In genomic region chr19:38219221-38219620, GRCh38 we compare ENCODE assay signal across 32 cellular contexts. TPM values are rescaled to one million over a fixed set of nuclear protein-coding genes. Genes with fewer than 3 reads are reported as not detected.
"Had no signal": no experiment of that assay in that cellular context is flagged by ENCODE, and none has a peak within 500 bp of the region (broad histone marks: within the 10 kb centered on the region; RNA-seq: fewer than 3 reads in every experiment).

No MANE protein-coding gene starts in this region.

- H3K4me3 ChIP-seq: ovary, psoas muscle, right lobe of liver, sigmoid colon, suprapubic skin, testis, tibial artery, transverse colon, upper lobe of right lung, uterus had no signal

- H3K4me1 ChIP-seq: parathyroid adenoma, psoas muscle, right lobe of liver, upper lobe of right lung had no signal

- H3K27me3 ChIP-seq: ovary, testis had no signal

- H3K36me3 ChIP-seq: neutrophil, ovary, right lobe of liver, sigmoid colon, suprapubic skin, tibial artery, transverse colon, upper lobe of right lung, uterus had no signal

- ATAC-seq: naive thymus-derived CD4-positive, alpha-beta T cell; natural killer cell; psoas muscle; right cardiac atrium; right lobe of liver; stimulated activated memory B cell treated with anti-CD40 and anti-IgM and Interleukin-4, amounts not matched to agents 10 μg/mL and 1 μg/mL and 100 μg/mL, for 72 hours; stimulated activated naive CD8-positive, alpha-beta T cell treated with anti-CD3 and anti-CD28 coated beads, Interleukin-15, amount 100 ng/mL, for 72 hours; stimulated activated naive CD8-positive, alpha-beta T cell treated with anti-CD3 and anti-CD28 coated beads, Interleukin-15, Interleukin-2, amounts not matched to agents 100 U/mL and 50 U/mL, for 24 hours; upper lobe of right lung had no signal

- H3K27ac ChIP-seq: neutrophil, ovary, parathyroid adenoma, psoas muscle, right lobe of liver, sigmoid colon, suprapubic skin, testis, tibial artery, transverse colon, upper lobe of right lung, uterus had no signal

- H3K27ac Mint-ChIP-seq: natural killer cell; progenitor cell of endocrine pancreas; stimulated activated memory B cell treated with anti-CD40 and anti-IgM and Interleukin-4, amounts not matched to agents 10 μg/mL and 1 μg/mL and 100 μg/mL, for 72 hours; stimulated activated naive CD8-positive, alpha-beta T cell treated with anti-CD3 and anti-CD28 coated beads, Interleukin-15, amount 100 ng/mL, for 72 hours; type B pancreatic cell had no signal

- H3K9ac ChIP-seq: parathyroid adenoma had no signal

- H3K4me3 Mint-ChIP-seq: natural killer cell; stimulated activated memory B cell treated with anti-CD40 and anti-IgM and Interleukin-4, amounts not matched to agents 10 μg/mL and 1 μg/mL and 100 μg/mL, for 72 hours; stimulated activated naive CD8-positive, alpha-beta T cell treated with anti-CD3 and anti-CD28 coated beads, Interleukin-15, amount 100 ng/mL, for 72 hours; type B pancreatic cell had no signal

- H3K9me3 Mint-ChIP-seq: natural killer cell; nephron; stimulated activated memory B cell treated with anti-CD40 and anti-IgM and Interleukin-4, amounts not matched to agents 10 μg/mL and 1 μg/mL and 100 μg/mL, for 72 hours; type B pancreatic cell had no signal

- H3K9me3 ChIP-seq: neutrophil, ovary, psoas muscle, right lobe of liver, sigmoid colon, suprapubic skin, testis, tibial artery, transverse colon, upper lobe of right lung, uterus had no signal

- H3K36me3 Mint-ChIP-seq: natural killer cell; stimulated activated memory B cell treated with anti-CD40 and anti-IgM and Interleukin-4, amounts not matched to agents 10 μg/mL and 1 μg/mL and 100 μg/mL, for 72 hours had no signal

- DNase-seq: naive thymus-derived CD4-positive, alpha-beta T cell; natural killer cell; nucleus accumbens; ovary; psoas muscle; right lobe of liver; sigmoid colon; small intestine; stimulated activated CD4-positive, alpha-beta T cell treated with anti-CD3 and anti-CD28 coated beads, Interleukin-15, amount 100 ng/mL, for 24 hours; stimulated activated CD4-positive, alpha-beta T cell treated with anti-CD3 and anti-CD28 coated beads, Interleukin-2, amount 100 ng/mL, for 24 hours; stimulated activated CD4-positive, alpha-beta T cell treated with anti-CD3 and anti-CD28 coated beads, Interleukin-2, amount 100 ng/mL, for 48 hours; stimulated activated CD4-positive, alpha-beta T cell treated with anti-CD3 and anti-CD28 coated beads, Interleukin-4, amount 100 ng/mL, for 4 hours; stimulated activated CD8-positive, alpha-beta memory T cell treated with anti-CD3 and anti-CD28 coated beads, Interleukin-4, amount 100 ng/mL, for 48 hours; stimulated activated naive CD4-positive, alpha-beta T cell; stimulated activated naive CD8-positive, alpha-beta T cell treated with anti-CD3 and anti-CD28 coated beads, Interleukin-15, amount 100 ng/mL, for 72 hours; stimulated activated naive CD8-positive, alpha-beta T cell treated with anti-CD3 and anti-CD28 coated beads, Interleukin-15, Interleukin-2, amounts not matched to agents 100 U/mL and 50 U/mL, for 24 hours; substantia nigra; testis; tibial artery; transverse colon; upper lobe of right lung; uterus had no signal

RNA-seq across cellular contexts. Expression of gene DPF1, which starts 4.8 kb away (rescaled TPM):
- total RNA-seq: natural killer cell, omental fat pad, psoas muscle, right lobe of liver, sigmoid colon, transverse colon, upper lobe of right lung had no signal
- polyA plus RNA-seq: naive thymus-derived CD4-positive, alpha-beta T cell had no signal

RNA-seq across cellular contexts. Expression of gene PPP1R14A, which starts 37.0 kb away (rescaled TPM):
- polyA plus RNA-seq: naive thymus-derived CD4-positive, alpha-beta T cell; neural cell had no signal
